ENCODE assay signal across 8 cellular contexts in genomic region chr1:50860256-50860655, GRCh38.
"Had no signal": no experiment of that assay in that cellular context is flagged by ENCODE, and none has a peak within 500 bp of the region (broad histone marks: within the 10 kb centered on the region; RNA-seq: fewer than 3 reads in every experiment).

No MANE protein-coding gene starts in this region.

- ATAC-seq: GM23338, HCT116 had no signal

- H3K27ac Mint-ChIP-seq: GM23338, H9, HFFc6 had no signal

- DNase-seq: GM23248, GOT3, H7, H9, HCEC 1CT, HFFc6 had no signal

- H3K4me1 Mint-ChIP-seq: GM23338, H9 had no signal

- H3K4me3 Mint-ChIP-seq: GM23338, H9, HFFc6 had no signal
